In genomic region chr12:122643207-122643805, GRCh38 we compare ENCODE assay signal across 19 cellular contexts. TPM values are rescaled to one million over a fixed set of nuclear protein-coding genes. Genes with fewer than 3 reads are reported as not detected.
A peak's percentile ranks its signal among the peaks of the same experiment; 100 is the strongest.
DNase-seq lines count a peak whose midpoint lies in the region; TF ChIP-seq lines count a peak whose summit lies in the region.
"Had no signal": no experiment of that assay in that cellular context is flagged by ENCODE, and none has a peak within 500 bp of the region (broad histone marks: within the 10 kb centered on the region; RNA-seq: fewer than 3 reads in every experiment).

No MANE protein-coding gene starts in this region.

- DNase-seq in SK-N-MC (ENCODE audit: low read depth, low spot score) (no peak), fibroblast of villous mesenchyme (ENCODE audit: low read depth) (peak; percentile 7), osteoblast (ENCODE audit: insufficient read length, low spot score, missing footprints) (no peak), NCI-H2029 (lab: John Stamatoyannopoulos, UW) (no peak), T1000 (lab: John Stamatoyannopoulos, UW) (no peak), pons (ENCODE audit: low spot score) (no peak), left ventricle myocardium inferior (no peak)
- DNase-seq: BE2C; CD8-positive, alpha-beta memory T cell; DND-41; GDM1; GM23248; NCI-H1048; NCI-H446; NCI-H774; Right ventricle myocardium superior had no signal

- TF ChIP-seq CTCF in fibroblast of villous mesenchyme (IDR thresholded peaks at IDR 0.05; ENCODE audit: insufficient read depth, low read depth, low read length), result no peak
- TF ChIP-seq CTCF in osteoblast (IDR thresholded peaks at IDR 0.05; ENCODE audit: extremely low read depth, low read depth, low read length), result no peak
- TF ChIP-seq CTCF in left ventricle myocardium inferior (IDR thresholded peaks at IDR 0.05; ENCODE audit: borderline replicate concordance), result no peak

- H3K36me3 ChIP-seq in HUES48 (ENCODE audit: control insufficient read depth, insufficient read depth, low read length) (no peaks in the 10 kb centered on the region), SK-N-MC (ENCODE audit: insufficient read depth, low read length) (no peaks in the 10 kb centered on the region), osteoblast (ENCODE audit: insufficient read depth, low read length) (no peaks in the 10 kb centered on the region), left ventricle myocardium inferior (no peaks in the 10 kb centered on the region)
- H3K36me3 ChIP-seq: BE2C, Peyer's patch had no signal

- H3K79me2 ChIP-seq in osteoblast (ENCODE audit: insufficient read depth, low read length), result no peaks in the 10 kb centered on the region

- no peak overlapping the region for H3K4me3 ChIP-seq in HUES48 (ENCODE audit: low read depth, low read length)
- no peak overlapping the region for H3K4me3 ChIP-seq in SK-N-MC
- no peak overlapping the region for H3K4me3 ChIP-seq in fibroblast of villous mesenchyme (ENCODE audit: low read depth, low read length)
- H3K4me3 ChIP-seq in osteoblast (ENCODE audit: insufficient read depth, low read length), result no peak overlapping the region
- no peak overlapping the region for H3K4me3 ChIP-seq in left ventricle myocardium inferior
- H3K4me3 ChIP-seq: GM23248, Peyer's patch had no signal

- H3K4me2 ChIP-seq in osteoblast (ENCODE audit: insufficient read depth, low read length), result no peak overlapping the region

- H3K9me3 ChIP-seq in HUES48 (ENCODE audit: control insufficient read depth, insufficient read depth, low read length) (no peaks in the 10 kb centered on the region), SK-N-MC (ENCODE audit: low read depth, low read length) (no peaks in the 10 kb centered on the region), osteoblast (ENCODE audit: low read depth, low read length) (no peaks in the 10 kb centered on the region), left ventricle myocardium inferior (replicated peaks) (no peaks in the 10 kb centered on the region)
- H3K9me3 ChIP-seq: BE2C, Peyer's patch had no signal

- no peaks in the 10 kb centered on the region for H3K27me3 ChIP-seq in HUES48 (ENCODE audit: control insufficient read depth, insufficient read depth, low read length)
- H3K27me3 ChIP-seq in osteoblast (ENCODE audit: insufficient read depth, low read length), result no peaks in the 10 kb centered on the region
- H3K27me3 ChIP-seq in left ventricle myocardium inferior (ENCODE audit: low read depth), result no peaks in the 10 kb centered on the region
- H3K27me3 ChIP-seq: BE2C, Peyer's patch had no signal

- peak overlapping the region; percentile 46 for H3K27ac ChIP-seq in HUES48 (ENCODE audit: low read depth, low read length)
- peak overlapping the region; percentile 30; the same call in 1 of the 2 replicates for H3K27ac ChIP-seq in SK-N-MC
- H3K27ac ChIP-seq in osteoblast (ENCODE audit: low read depth, low read length), result no peak overlapping the region
- H3K27ac ChIP-seq in left ventricle myocardium inferior (replicated peaks), result no peak overlapping the region
- H3K27ac ChIP-seq: GM23248, Peyer's patch had no signal

- no peaks in the 10 kb centered on the region for H4K20me1 ChIP-seq in osteoblast (ENCODE audit: insufficient read depth, low read length)

- peaks cover 13% of the 10 kb centered on the region for H3K4me1 ChIP-seq in HUES48 (ENCODE audit: control insufficient read depth, insufficient read depth, low read length)
- peaks cover 6% of the 10 kb centered on the region for H3K4me1 ChIP-seq in osteoblast (ENCODE audit: insufficient read depth, low read length)
- no peaks in the 10 kb centered on the region for H3K4me1 ChIP-seq in left ventricle myocardium inferior
- H3K4me1 ChIP-seq: BE2C, Peyer's patch had no signal

- peak overlapping the region; percentile 28 for H2AFZ ChIP-seq in osteoblast (ENCODE audit: low read length)
- H2AFZ ChIP-seq: GM23248 had no signal

- H3K9ac ChIP-seq in HUES48 (ENCODE audit: low read depth, low read length) (no peak overlapping the region), SK-N-MC (ENCODE audit: insufficient read length) (no peak overlapping the region)
- H3K9ac ChIP-seq: GM23248 had no signal

- intact Hi-C loops in left ventricle myocardium inferior (cut with micrococcal nuclease), result no loop called here

RNA-seq across cellular contexts. Expression of gene HCAR2, which starts 59.9 kb away (rescaled TPM):
- total RNA-seq in fibroblast of villous mesenchyme, result under 0.01 TPM in 1 of 2 replicates, not detected in the other
- not detected in 2 replicates for total RNA-seq in osteoblast
- 0.14 TPM for total RNA-seq in left ventricle myocardium inferior
- total RNA-seq: CD8-positive, alpha-beta memory T cell; GM23248; HT1080; Peyer's patch had no signal

Comparison
In these comparisons a context has a peak if more than half of its experiments do, and no peak if none do; other contexts are left out.
1. H3K27ac ChIP-seq: peak in HUES48 (single experiment) and SK-N-MC (single experiment); none in osteoblast (single experiment) and left ventricle myocardium inferior (single experiment).